Comparison of ENCODE assay signal across 8 cellular contexts in genomic region chr11:66081505-66081904, GRCh38. TPM values are rescaled to one million over a fixed set of nuclear protein-coding genes. Genes with fewer than 3 reads are reported as not detected.
A peak's percentile ranks its signal among the peaks of the same experiment; 100 is the strongest.
DNase-seq lines count a peak whose midpoint lies in the region; ATAC-seq and TF ChIP-seq lines count a peak whose summit lies in the region.

No MANE protein-coding gene starts in this region.

- TF ChIP-seq POLR2A in NB4 (IDR thresholded peaks at IDR 0.05; ENCODE audit: extremely low read depth, insufficient read length), result no peak

- H3K4me1 Mint-ChIP-seq in naive B cell, result peaks cover 58 to 98% (median 74%) of the 10 kb centered on the region in 3 donors

- TF ChIP-seq CTCF in C4-2B (conservative IDR thresholded peaks at IDR 0.05), result no peak
- no peak for TF ChIP-seq CTCF in GM20000 (IDR thresholded peaks at IDR 0.05; ENCODE audit: extremely low read depth, missing control alignments)
- no peak for TF ChIP-seq CTCF in NB4 (IDR thresholded peaks at IDR 0.05; ENCODE audit: low read depth, low read length)
- no peak for TF ChIP-seq CTCF in choroid plexus epithelial cell (conservative IDR thresholded peaks at IDR 0.05; ENCODE audit: low read depth, low read length)

- no peaks in the 10 kb centered on the region for H3K27me3 Mint-ChIP-seq in naive B cell

- H3K36me3 Mint-ChIP-seq in naive B cell, result peaks cover 8 to 9% of the 10 kb centered on the region in 2 donors

- ATAC-seq in naive B cell (ENCODE audit: low read depth in 2 of 2), result peak; percentile 97 to 98

- DNase-seq in GM20000 (ENCODE audit: low spot score) (peak; percentile 64), NB4 (ENCODE audit: low read depth) (peak; percentile 84), choroid plexus epithelial cell (ENCODE audit: low read depth) (peak; percentile 50), naive B cell (peak; percentile 81), superior temporal gyrus (ENCODE audit: extremely low spot score) (no peak), NCI-H1092 (lab: John Stamatoyannopoulos, UW) (no peak)
- peak; percentile 62 for DNase-seq in activated CD4-positive, CD25-positive, alpha-beta regulatory T cell treated with anti-CD3 and anti-CD28 coated beads, Interleukin-2, amount 50 U/mL, for 72 hours

- H3K4me3 Mint-ChIP-seq in naive B cell, result peak overlapping the region; percentile 63 to 94 (median 89)

- peak overlapping the region; percentile 64; the same call in 1 of the 2 replicates for H3K27ac ChIP-seq in C4-2B

- no peaks in the 10 kb centered on the region for H3K9me3 Mint-ChIP-seq in naive B cell

- no peak overlapping the region for H3K4me3 ChIP-seq in NB4 (ENCODE audit: low read depth, low read length)
- H3K4me3 ChIP-seq in choroid plexus epithelial cell (ENCODE audit: low read depth, low read length), result no peak overlapping the region

- H3K27ac Mint-ChIP-seq in naive B cell, result peak overlapping the region; percentile 79 to 98 (median 98)

RNA-seq across cellular contexts. Expression of gene PACS1, which starts 11.4 kb away (rescaled TPM):
- 100 to 1,000 TPM in 1 of 6 donors, 10 to 100 TPM in 5; 44.3 to 133 (median 57.3) TPM for polyA plus RNA-seq in naive B cell (ENCODE audit: low read depth in 6 of 6)

RNA-seq across cellular contexts. Expression of gene SF3B2, which starts 29.3 kb away (rescaled TPM):
- 100 to 1,000 TPM in 1 of 6 donors, 10 to 100 TPM in 5; 68.8 to 106 (median 85.2) TPM for polyA plus RNA-seq in naive B cell (ENCODE audit: low read depth in 6 of 6)

RNA-seq across cellular contexts. Expression of gene GAL3ST3, which starts 32.5 kb away (rescaled TPM):
- polyA plus RNA-seq in naive B cell (ENCODE audit: low read depth in 6 of 6), result not detected

RNA-seq across cellular contexts. Expression of gene CATSPER1, which starts 55.2 kb away (rescaled TPM):
- under 1 TPM in 1 of 6 donors, not detected in 5; 0.11 TPM for polyA plus RNA-seq in naive B cell (ENCODE audit: low read depth in 6 of 6)

Comparison
In these comparisons a context has a peak if more than half of its experiments do, and no peak if none do; other contexts are left out.
1. DNase-seq: peak in GM20000 (single experiment), NB4 (single experiment), activated CD4-positive, CD25-positive, alpha-beta regulatory T cell treated with anti-CD3 and anti-CD28 coated beads, Interleukin-2, amount 50 U/mL, for 72 hours (single experiment), choroid plexus epithelial cell (single experiment) and naive B cell (single experiment); none in superior temporal gyrus (single experiment) and NCI-H1092 (single experiment).